In the genomic region with DNA sequence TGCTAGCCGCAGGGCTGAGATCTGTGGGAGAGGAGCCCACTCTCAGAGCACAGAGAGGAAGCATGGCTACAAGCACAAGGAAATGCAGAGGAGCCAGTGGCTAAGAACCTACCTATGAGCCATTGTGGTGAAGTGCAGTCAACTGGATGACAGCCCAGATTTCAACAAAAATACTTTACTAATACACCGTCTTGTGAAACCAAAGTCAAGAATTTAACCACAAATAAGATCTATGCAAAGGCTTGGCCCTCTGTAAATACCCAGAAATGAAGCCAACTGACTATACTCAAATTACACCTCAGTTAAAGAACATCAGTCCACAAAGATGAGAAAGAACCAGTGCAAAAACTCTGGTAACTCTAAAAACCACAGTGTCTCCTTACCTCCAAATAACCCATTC, we compare ENCODE assay signal across 21 cellular contexts. TPM values are rescaled to one million over a fixed set of nuclear protein-coding genes. Genes with fewer than 3 reads are reported as not detected.
DNase-seq lines count a peak whose midpoint lies in the region; ATAC-seq and TF ChIP-seq lines count a peak whose summit lies in the region.
"Had no signal": no experiment of that assay in that cellular context is flagged by ENCODE, and none has a peak within 500 bp of the region (broad histone marks: within the 10 kb centered on the region; RNA-seq: fewer than 3 reads in every experiment).

No MANE protein-coding gene starts in this region.

- no peak for ATAC-seq in activated CD8-positive, alpha-beta T cell treated with anti-CD3 and anti-CD28 coated beads, Interleukin-2, amount 10 ng/mL, durations not matched to agents 7 days and 5 days
- ATAC-seq: activated T-cell treated with anti-CD3 and anti-CD28 coated beads, Interleukin-2, amount 50 U/mL, for 4 hours had no signal

- H3K4me3 Mint-ChIP-seq in endothelial cell (ENCODE audit: unreplicated experiment) = no peak overlapping the region
- no peak overlapping the region for H3K4me3 Mint-ChIP-seq in activated CD8-positive, alpha-beta T cell treated with anti-CD3 and anti-CD28 coated beads, Interleukin-2, amount 10 ng/mL, durations not matched to agents 7 days and 5 days
- no peak overlapping the region for H3K4me3 Mint-ChIP-seq in activated CD4-positive, alpha-beta memory T cell treated with anti-CD3 and anti-CD28 coated beads for 36 hours
- H3K4me3 Mint-ChIP-seq: activated naive CD8-positive, alpha-beta T cell; activated T-cell treated with anti-CD3 and anti-CD28 coated beads, Interleukin-2, amount 50 U/mL, for 4 hours; CD4-positive, alpha-beta memory T cell; endodermal cell; immature natural killer cell; neural crest cell had no signal

- TF ChIP-seq CTCF in cardiac fibroblast (IDR thresholded peaks at IDR 0.05; ENCODE audit: low read depth, low read length) (no peak), endothelial cell (IDR thresholded peaks at IDR 0.05; ENCODE audit: unreplicated experiment) (no peak)

- no peaks in the 10 kb centered on the region for H3K9me3 Mint-ChIP-seq in endothelial cell (ENCODE audit: unreplicated experiment)
- peaks cover 26% of the 10 kb centered on the region for H3K9me3 Mint-ChIP-seq in activated CD8-positive, alpha-beta T cell treated with anti-CD3 and anti-CD28 coated beads, Interleukin-2, amount 10 ng/mL, durations not matched to agents 7 days and 5 days (ENCODE audit: insufficient read depth)
- peaks cover 28% of the 10 kb centered on the region for H3K9me3 Mint-ChIP-seq in activated CD4-positive, alpha-beta memory T cell treated with anti-CD3 and anti-CD28 coated beads for 36 hours

- intact Hi-C loops in activated CD4-positive, alpha-beta memory T cell treated with anti-CD3 and anti-CD28 coated beads for 36 hours (cut with micrococcal nuclease) = no loop called here

- POLR2A ChIA-PET in activated CD8-positive, alpha-beta T cell treated with anti-CD3 and anti-CD28 coated beads, Interleukin-2, amount 10 ng/mL, durations not matched to agents 7 days and 5 days (lab: Charles Lee) = no interaction called here
- POLR2A ChIA-PET in activated CD4-positive, alpha-beta memory T cell treated with anti-CD3 and anti-CD28 coated beads for 36 hours (lab: Charles Lee) = no interaction called here

- H3K4me1 Mint-ChIP-seq in endothelial cell (ENCODE audit: unreplicated experiment) = no peaks in the 10 kb centered on the region
- no peaks in the 10 kb centered on the region for H3K4me1 Mint-ChIP-seq in activated CD8-positive, alpha-beta T cell treated with anti-CD3 and anti-CD28 coated beads, Interleukin-2, amount 10 ng/mL, durations not matched to agents 7 days and 5 days (ENCODE audit: low read depth)
- H3K4me1 Mint-ChIP-seq in activated CD4-positive, alpha-beta memory T cell treated with anti-CD3 and anti-CD28 coated beads for 36 hours (ENCODE audit: low read depth) = no peaks in the 10 kb centered on the region
- H3K4me1 Mint-ChIP-seq: CD4-positive, alpha-beta memory T cell; endodermal cell; immature natural killer cell; neural crest cell had no signal

- peaks cover 4% of the 10 kb centered on the region for H3K36me3 Mint-ChIP-seq in endothelial cell (ENCODE audit: low read depth, unreplicated experiment)
- no peaks in the 10 kb centered on the region for H3K36me3 Mint-ChIP-seq in activated CD8-positive, alpha-beta T cell treated with anti-CD3 and anti-CD28 coated beads, Interleukin-2, amount 10 ng/mL, durations not matched to agents 7 days and 5 days (ENCODE audit: low read depth)
- no peaks in the 10 kb centered on the region for H3K36me3 Mint-ChIP-seq in activated CD4-positive, alpha-beta memory T cell treated with anti-CD3 and anti-CD28 coated beads for 36 hours
- H3K36me3 Mint-ChIP-seq: activated naive CD8-positive, alpha-beta T cell; CD4-positive, alpha-beta memory T cell had no signal

- peak; percentile 1 for DNase-seq in EH (ENCODE audit: low read depth)
- peak; percentile 2 for DNase-seq in NCI-H2196 treated with DMSO at 0.1 percent for 48 hours (lab: John Stamatoyannopoulos, UW; ENCODE audit: unreplicated experiment)
- peak; percentile 47 to 68 for DNase-seq in cardiac fibroblast (ENCODE audit: low read depth in 2 of 2)
- DNase-seq in kidney glomerular epithelial cell (lab: John Stamatoyannopoulos, UW) = peak; percentile 72
- no peak for DNase-seq in endothelial cell (ENCODE audit: low spot score)
- DNase-seq in activated CD8-positive, alpha-beta T cell treated with anti-CD3 and anti-CD28 coated beads, Interleukin-2, amount 10 ng/mL, durations not matched to agents 7 days and 5 days = no peak
- no peak for DNase-seq in activated CD4-positive, alpha-beta memory T cell treated with anti-CD3 and anti-CD28 coated beads for 36 hours
- DNase-seq in SHP77 treated with DMSO at 0.1 percent for 48 hours (lab: John Stamatoyannopoulos, UW) = no peak
- DNase-seq: ACHN; activated CD4-positive, alpha-beta T cell treated with anti-CD3 and anti-CD28 coated beads, Interleukin-2, amount 50 U/mL, for 4 hours; activated T-cell treated with anti-CD3 and anti-CD28 coated beads, Interleukin-2, amount 50 U/mL, for 4 hours; CD4-positive, alpha-beta memory T cell; cerebellar nuclear complex; endodermal cell; immature natural killer cell; uterus had no signal

- CTCF ChIA-PET in activated CD8-positive, alpha-beta T cell treated with anti-CD3 and anti-CD28 coated beads, Interleukin-2, amount 10 ng/mL, durations not matched to agents 7 days and 5 days (lab: Charles Lee) = no interaction called here
- CTCF ChIA-PET in activated CD4-positive, alpha-beta memory T cell treated with anti-CD3 and anti-CD28 coated beads for 36 hours (lab: Charles Lee) = no interaction called here

- no peak overlapping the region for H3K27ac Mint-ChIP-seq in endothelial cell (ENCODE audit: unreplicated experiment)
- H3K27ac Mint-ChIP-seq in activated CD8-positive, alpha-beta T cell treated with anti-CD3 and anti-CD28 coated beads, Interleukin-2, amount 10 ng/mL, durations not matched to agents 7 days and 5 days = no peak overlapping the region
- H3K27ac Mint-ChIP-seq in activated CD4-positive, alpha-beta memory T cell treated with anti-CD3 and anti-CD28 coated beads for 36 hours = no peak overlapping the region
- H3K27ac Mint-ChIP-seq: activated naive CD8-positive, alpha-beta T cell; CD4-positive, alpha-beta memory T cell; endodermal cell; immature natural killer cell had no signal

- no peak overlapping the region for H3K4me3 ChIP-seq in cardiac fibroblast (replicated peaks in 1 of 2; ENCODE audit: low read depth in 2 of 2, low read length in 2 of 2)
- H3K4me3 ChIP-seq: SK-N-MC, uterus had no signal

- H3K27me3 Mint-ChIP-seq in endothelial cell (ENCODE audit: unreplicated experiment) = peaks cover 3% of the 10 kb centered on the region
- H3K27me3 Mint-ChIP-seq in activated CD8-positive, alpha-beta T cell treated with anti-CD3 and anti-CD28 coated beads, Interleukin-2, amount 10 ng/mL, durations not matched to agents 7 days and 5 days (ENCODE audit: low read depth) = no peaks in the 10 kb centered on the region
- H3K27me3 Mint-ChIP-seq in activated CD4-positive, alpha-beta memory T cell treated with anti-CD3 and anti-CD28 coated beads for 36 hours = no peaks in the 10 kb centered on the region
- H3K27me3 Mint-ChIP-seq: activated naive CD8-positive, alpha-beta T cell; CD4-positive, alpha-beta memory T cell had no signal

RNA-seq across cellular contexts. Expression of a gene that starts 40.1 kb away (rescaled TPM):
- total RNA-seq in endothelial cell (ENCODE audit: unreplicated experiment) = 28.5 TPM
- not detected for total RNA-seq in activated CD8-positive, alpha-beta T cell treated with anti-CD3 and anti-CD28 coated beads, Interleukin-2, amount 10 ng/mL, durations not matched to agents 7 days and 5 days
- not detected for total RNA-seq in activated CD4-positive, alpha-beta memory T cell treated with anti-CD3 and anti-CD28 coated beads for 36 hours
- total RNA-seq: activated T-cell treated with anti-CD3 and anti-CD28 coated beads, Interleukin-2, amount 50 U/mL, for 4 hours; CD4-positive, alpha-beta memory T cell; Daoy; HT-29 had no signal

Comparison
In these comparisons a context has a peak if more than half of its experiments do, and no peak if none do; other contexts are left out.
1. DNase-seq: peak in EH (single experiment), NCI-H2196 treated with DMSO at 0.1 percent for 48 hours (single experiment), cardiac fibroblast (2 of 2) and kidney glomerular epithelial cell (single experiment); none in endothelial cell (single experiment), activated CD8-positive, alpha-beta T cell treated with anti-CD3 and anti-CD28 coated beads, Interleukin-2, amount 10 ng/mL, durations not matched to agents 7 days and 5 days (single experiment), activated CD4-positive, alpha-beta memory T cell treated with anti-CD3 and anti-CD28 coated beads for 36 hours (single experiment) and SHP77 treated with DMSO at 0.1 percent for 48 hours (single experiment).
2. RNA of a gene that starts 40.1 kb away (total RNA-seq): 28.5 TPM in endothelial cell (single experiment); not detected in activated CD4-positive, alpha-beta memory T cell treated with anti-CD3 and anti-CD28 coated beads for 36 hours and not detected in activated CD8-positive, alpha-beta T cell treated with anti-CD3 and anti-CD28 coated beads, Interleukin-2, amount 10 ng/mL, durations not matched to agents 7 days and 5 days; every median in the first group is over 10 times any median in the second.